Comparison of ENCODE assay signal across 12 cellular contexts in the genomic region with DNA sequence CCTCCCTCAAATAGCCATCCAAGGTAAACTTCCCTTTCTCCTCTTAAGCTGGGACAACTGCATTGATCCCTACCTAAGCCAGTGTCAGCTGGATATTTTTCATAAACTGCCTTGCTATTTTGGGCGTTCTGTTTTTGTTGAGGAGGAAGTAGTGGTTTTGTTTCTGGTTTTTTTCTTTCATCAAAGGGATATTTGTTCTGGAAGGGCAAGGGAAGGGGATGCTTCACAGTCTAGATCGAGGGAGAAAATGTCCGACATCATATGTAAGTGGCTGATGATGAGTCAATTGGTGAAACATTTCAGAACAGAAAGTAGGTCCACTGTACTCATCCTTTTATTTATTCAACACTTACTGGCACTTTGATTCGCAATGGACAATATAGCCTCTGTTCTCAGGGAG. TPM values are rescaled to one million over a fixed set of nuclear protein-coding genes. Genes with fewer than 3 reads are reported as not detected.
A peak's percentile ranks its signal among the peaks of the same experiment; 100 is the strongest.
DNase-seq lines count a peak whose midpoint lies in the region; ATAC-seq and TF ChIP-seq lines count a peak whose summit lies in the region.
"Had no signal": no experiment of that assay in that cellular context is flagged by ENCODE, and none has a peak within 500 bp of the region (broad histone marks: within the 10 kb centered on the region; RNA-seq: fewer than 3 reads in every experiment).

No MANE protein-coding gene starts in this region.

- H3F3A ChIP-seq in PC-3 (ENCODE audit: low read length, unreplicated experiment) = no peaks in the 10 kb centered on the region

- no peaks in the 10 kb centered on the region for H3K9me3 ChIP-seq in PC-3 (ENCODE audit: low read length)
- H3K9me3 ChIP-seq in colonic mucosa = no peaks in the 10 kb centered on the region
- H3K9me3 ChIP-seq: gastrocnemius medialis, MG63, mucosa of descending colon had no signal

- TF ChIP-seq CTCF in PC-3 (conservative IDR thresholded peaks at IDR 0.05; ENCODE audit: low read depth, low read length) = no peak
- no peak for TF ChIP-seq CTCF in neural crest cell (conservative IDR thresholded peaks at IDR 0.05)
- TF ChIP-seq CTCF in colonic mucosa (IDR thresholded peaks at IDR 0.05) = no peak

- peaks cover 7% of the 10 kb centered on the region for H3K36me3 Mint-ChIP-seq in neural crest cell (ENCODE audit: low read depth)

- peaks cover 68% of the 10 kb centered on the region for H3K79me2 ChIP-seq in PC-3 (ENCODE audit: low read length)

- H3K9ac ChIP-seq in PC-3 (ENCODE audit: low read length) (no peak overlapping the region), colonic mucosa (ENCODE audit: low read depth in 2 of 2, low read length in 2 of 2) (no peak overlapping the region)

- H2AFZ ChIP-seq in PC-3 (ENCODE audit: low read length) = 0 out of 2 replicates have a peak overlapping the region, but pooled peaks have one; percentile 21

- peaks cover 8% of the 10 kb centered on the region for H3K4me1 Mint-ChIP-seq in neural crest cell

- CTCF ChIA-PET in PC-3 (lab: Charles Lee) = no interaction called here

- POLR2A ChIA-PET in PC-3 (lab: Charles Lee; ENCODE audit: unreplicated experiment) = no interaction called here

- H3K27ac ChIP-seq in PC-3 (ENCODE audit: low read length) (peak overlapping the region; percentile 31), colonic mucosa (no peak overlapping the region)
- H3K27ac ChIP-seq: gastrocnemius medialis had no signal

- H3K9me3 Mint-ChIP-seq in neural crest cell = peaks cover under 1% of the 10 kb centered on the region

- peaks cover 11% of the 10 kb centered on the region for H3K36me3 ChIP-seq in PC-3 (ENCODE audit: low read depth, low read length)
- no peaks in the 10 kb centered on the region for H3K36me3 ChIP-seq in colonic mucosa
- H3K36me3 ChIP-seq: gastrocnemius medialis had no signal

- intact Hi-C loops in PC-3 (cut with micrococcal nuclease) = no loop called here
- intact Hi-C loops in colonic mucosa (cut with DNase I) = no loop called here

- ATAC-seq in PC-3 (peak; percentile 48), HG03442 (IDR thresholded peaks at IDR 0.05; ENCODE audit: unreplicated experiment) (no peak)
- ATAC-seq: gastrocnemius medialis, mucosa of descending colon had no signal

- peak overlapping the region; percentile 15 for H3K4me3 Mint-ChIP-seq in neural crest cell

- H3K27me3 ChIP-seq in PC-3 (ENCODE audit: low read length) (no peaks in the 10 kb centered on the region), colonic mucosa (no peaks in the 10 kb centered on the region)
- H3K27me3 ChIP-seq: gastrocnemius medialis, MG63 had no signal

- H4K20me1 ChIP-seq in PC-3 (ENCODE audit: low read length) = no peaks in the 10 kb centered on the region

- H3K4me1 ChIP-seq in PC-3 (ENCODE audit: insufficient read depth, low read length) (peaks cover 56% of the 10 kb centered on the region), colonic mucosa (no peaks in the 10 kb centered on the region)

- DNase-seq in EL = peak; percentile 48
- DNase-seq in PC-3 = peak; percentile 43
- peak; percentile 9 to 83 for DNase-seq in dermis microvascular lymphatic vessel endothelial cell (ENCODE audit: low read depth in 2 of 2)
- no peak for DNase-seq in neural crest cell (ENCODE audit: low read depth, low spot score)
- DNase-seq in colonic mucosa = no peak
- DNase-seq in cerebellar nuclear complex (lab: John Stamatoyannopoulos, UW) = no peak
- DNase-seq in NCI-H345 (lab: John Stamatoyannopoulos, UW) = no peak
- DNase-seq: gastrocnemius medialis, MG63, mucosa of descending colon had no signal

- peak overlapping the region; percentile 30 for H3K4me2 ChIP-seq in PC-3 (ENCODE audit: low read length)
- H3K4me2 ChIP-seq: smooth muscle cell had no signal

- H3K27ac Mint-ChIP-seq in neural crest cell (ENCODE audit: unreplicated experiment) = peak overlapping the region; percentile 20

- H3K4me3 ChIP-seq in PC-3 (ENCODE audit: low read length) = no peak overlapping the region
- H3K4me3 ChIP-seq in colonic mucosa = no peak overlapping the region
- H3K4me3 ChIP-seq: gastrocnemius medialis, MG63, mucosa of descending colon, smooth muscle cell had no signal

- H3K9me2 ChIP-seq in PC-3 (replicated peaks; ENCODE audit: low read length) = no peaks in the 10 kb centered on the region

- BruUV-seq in PC-3 (replicated peaks; lab: Mats Ljungman, UMichigan) = no TSS peak

- no peaks in the 10 kb centered on the region for H3K27me3 Mint-ChIP-seq in neural crest cell (ENCODE audit: low read depth)

RNA-seq across cellular contexts. Expression of a gene that starts 31.0 kb away (rescaled TPM):
- total RNA-seq in PC-3 (2014; rRNA removed) = 17.6 and 18.7 TPM in 2 replicates
- 49.7 and 85.7 TPM in 2 replicates for total RNA-seq in dermis microvascular lymphatic vessel endothelial cell
- 13.2 and 14.1 TPM in 2 replicates for total RNA-seq in neural crest cell
- 10 to 100 TPM; 28.3 to 32.7 TPM for total RNA-seq in colonic mucosa

Comparison
In these comparisons a context has a peak if more than half of its experiments do, and no peak if none do; other contexts are left out.
1. DNase-seq: peak in EL (single experiment), PC-3 (single experiment) and dermis microvascular lymphatic vessel endothelial cell (2 of 2); none in neural crest cell (single experiment), colonic mucosa (single experiment), cerebellar nuclear complex (0 of 2) and NCI-H345 (single experiment).